In the genomic region with DNA sequence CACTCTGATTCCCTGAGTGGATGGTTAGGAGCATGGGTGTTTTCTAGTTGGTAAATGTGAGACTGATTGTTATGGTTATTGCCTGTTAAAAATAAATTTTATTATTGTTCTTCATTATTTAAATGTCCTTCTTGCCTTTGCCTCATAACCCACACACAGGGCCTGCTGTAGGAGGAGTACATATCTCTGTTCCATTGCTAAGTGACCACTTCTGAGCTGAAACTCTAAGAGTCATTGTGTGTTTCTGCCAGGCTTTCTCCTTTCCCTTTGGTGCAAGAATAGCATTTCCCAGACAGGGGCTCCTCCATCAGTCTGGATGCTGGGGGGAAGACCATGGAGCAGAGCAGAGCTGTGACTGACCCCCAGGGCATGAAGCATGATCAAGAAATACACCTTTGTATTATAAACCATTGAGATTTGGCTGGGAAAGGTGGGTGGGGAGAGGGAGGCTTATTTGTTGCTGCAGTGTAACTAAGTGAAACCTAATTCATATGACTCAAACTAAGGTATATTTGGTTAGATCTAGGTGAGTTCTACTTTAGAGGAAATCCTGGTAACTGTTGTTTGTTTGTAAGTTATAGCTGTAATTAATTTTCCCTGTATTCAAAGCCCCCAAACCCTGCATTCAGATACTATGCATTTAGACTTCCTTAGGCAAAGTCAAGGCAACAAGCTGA, we compare ENCODE assay signal across 2 cellular contexts.
TF ChIP-seq lines count a peak whose summit lies in the region.

No MANE protein-coding gene starts in this region.

TF ChIP-seq in WTC11, 78 proteins besides CTCF, POLR2A, EP300 and RAD21:
- TF ChIP-seq ZNF317 (CRISPR knock-in tag; IDR thresholded peaks at IDR 0.05; ENCODE audit: borderline replicate concordance, low read depth) (no peak), NFE2L1 (CRISPR knock-in tag; IDR thresholded peaks at IDR 0.05) (no peak), SOX15 (CRISPR knock-in tag; IDR thresholded peaks at IDR 0.05) (no peak), EMX1 (CRISPR knock-in tag; IDR thresholded peaks at IDR 0.05) (no peak), ZNF671 (CRISPR knock-in tag; IDR thresholded peaks at IDR 0.05) (no peak), NR1H2 (CRISPR knock-in tag; IDR thresholded peaks at IDR 0.05) (no peak)
- TF ChIP-seq, protein P1, sequence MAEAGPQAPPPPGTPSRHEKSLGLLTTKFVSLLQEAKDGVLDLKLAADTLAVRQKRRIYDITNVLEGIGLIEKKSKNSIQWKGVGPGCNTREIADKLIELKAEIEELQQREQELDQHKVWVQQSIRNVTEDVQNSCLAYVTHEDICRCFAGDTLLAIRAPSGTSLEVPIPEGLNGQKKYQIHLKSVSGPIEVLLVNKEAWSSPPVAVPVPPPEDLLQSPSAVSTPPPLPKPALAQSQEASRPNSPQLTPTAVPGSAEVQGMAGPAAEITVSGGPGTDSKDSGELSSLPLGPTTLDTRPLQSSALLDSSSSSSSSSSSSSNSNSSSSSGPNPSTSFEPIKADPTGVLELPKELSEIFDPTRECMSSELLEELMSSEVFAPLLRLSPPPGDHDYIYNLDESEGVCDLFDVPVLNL (CRISPR knock-in tag; IDR thresholded peaks at IDR 0.05; ENCODE audit: borderline replicate concordance, low read depth), result no peak
- TF ChIP-seq, protein P2, sequence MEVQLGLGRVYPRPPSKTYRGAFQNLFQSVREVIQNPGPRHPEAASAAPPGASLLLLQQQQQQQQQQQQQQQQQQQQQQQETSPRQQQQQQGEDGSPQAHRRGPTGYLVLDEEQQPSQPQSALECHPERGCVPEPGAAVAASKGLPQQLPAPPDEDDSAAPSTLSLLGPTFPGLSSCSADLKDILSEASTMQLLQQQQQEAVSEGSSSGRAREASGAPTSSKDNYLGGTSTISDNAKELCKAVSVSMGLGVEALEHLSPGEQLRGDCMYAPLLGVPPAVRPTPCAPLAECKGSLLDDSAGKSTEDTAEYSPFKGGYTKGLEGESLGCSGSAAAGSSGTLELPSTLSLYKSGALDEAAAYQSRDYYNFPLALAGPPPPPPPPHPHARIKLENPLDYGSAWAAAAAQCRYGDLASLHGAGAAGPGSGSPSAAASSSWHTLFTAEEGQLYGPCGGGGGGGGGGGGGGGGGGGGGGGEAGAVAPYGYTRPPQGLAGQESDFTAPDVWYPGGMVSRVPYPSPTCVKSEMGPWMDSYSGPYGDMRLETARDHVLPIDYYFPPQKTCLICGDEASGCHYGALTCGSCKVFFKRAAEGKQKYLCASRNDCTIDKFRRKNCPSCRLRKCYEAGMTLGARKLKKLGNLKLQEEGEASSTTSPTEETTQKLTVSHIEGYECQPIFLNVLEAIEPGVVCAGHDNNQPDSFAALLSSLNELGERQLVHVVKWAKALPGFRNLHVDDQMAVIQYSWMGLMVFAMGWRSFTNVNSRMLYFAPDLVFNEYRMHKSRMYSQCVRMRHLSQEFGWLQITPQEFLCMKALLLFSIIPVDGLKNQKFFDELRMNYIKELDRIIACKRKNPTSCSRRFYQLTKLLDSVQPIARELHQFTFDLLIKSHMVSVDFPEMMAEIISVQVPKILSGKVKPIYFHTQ (CRISPR knock-in tag; IDR thresholded peaks at IDR 0.05), result no peak
- TF ChIP-seq, protein P3, sequence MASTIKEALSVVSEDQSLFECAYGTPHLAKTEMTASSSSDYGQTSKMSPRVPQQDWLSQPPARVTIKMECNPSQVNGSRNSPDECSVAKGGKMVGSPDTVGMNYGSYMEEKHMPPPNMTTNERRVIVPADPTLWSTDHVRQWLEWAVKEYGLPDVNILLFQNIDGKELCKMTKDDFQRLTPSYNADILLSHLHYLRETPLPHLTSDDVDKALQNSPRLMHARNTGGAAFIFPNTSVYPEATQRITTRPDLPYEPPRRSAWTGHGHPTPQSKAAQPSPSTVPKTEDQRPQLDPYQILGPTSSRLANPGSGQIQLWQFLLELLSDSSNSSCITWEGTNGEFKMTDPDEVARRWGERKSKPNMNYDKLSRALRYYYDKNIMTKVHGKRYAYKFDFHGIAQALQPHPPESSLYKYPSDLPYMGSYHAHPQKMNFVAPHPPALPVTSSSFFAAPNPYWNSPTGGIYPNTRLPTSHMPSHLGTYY (CRISPR knock-in tag; IDR thresholded peaks at IDR 0.05), result no peak

TF ChIP-seq in H1, 55 proteins besides CTCF, POLR2A, EP300 and RAD21 (continued from another document):
- TF ChIP-seq GTF2F1 (IDR thresholded peaks at IDR 0.05; ENCODE audit: borderline replicate concordance, low read depth, low read length) (no peak), MAFK (IDR thresholded peaks at IDR 0.05; ENCODE audit: low read depth, low read length) (no peak), SP1 (IDR thresholded peaks at IDR 0.05; ENCODE audit: low read depth, low read length) (no peak), ASH2L (IDR thresholded peaks at IDR 0.05; ENCODE audit: low read length) (no peak), TCF12 (IDR thresholded peaks at IDR 0.05; ENCODE audit: low read depth, low read length) (no peak), FOSL1 (IDR thresholded peaks at IDR 0.05; ENCODE audit: insufficient read depth, low read depth, low read length) (no peak), BACH1 (IDR thresholded peaks at IDR 0.05; ENCODE audit: low read length) (no peak), SIRT6 (IDR thresholded peaks at IDR 0.05; ENCODE audit: low read length) (no peak), GABPA (IDR thresholded peaks at IDR 0.05; ENCODE audit: borderline replicate concordance, insufficient read depth, low read length) (no peak), CEBPB (IDR thresholded peaks at IDR 0.05; ENCODE audit: low read depth, low read length) (no peak), SP2 (IDR thresholded peaks at IDR 0.05; ENCODE audit: low read length) (no peak), KDM1A (IDR thresholded peaks at IDR 0.05; ENCODE audit: borderline replicate concordance, low read length) (no peak), CHD1 (IDR thresholded peaks at IDR 0.05; ENCODE audit: low read depth, low read length) (no peak), NANOG (IDR thresholded peaks at IDR 0.05; ENCODE audit: insufficient read depth, low read depth, low read length, poor library complexity, severe bottlenecking) (no peak)
- TF ChIP-seq, protein P4, sequence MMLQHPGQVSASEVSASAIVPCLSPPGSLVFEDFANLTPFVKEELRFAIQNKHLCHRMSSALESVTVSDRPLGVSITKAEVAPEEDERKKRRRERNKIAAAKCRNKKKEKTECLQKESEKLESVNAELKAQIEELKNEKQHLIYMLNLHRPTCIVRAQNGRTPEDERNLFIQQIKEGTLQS (IDR thresholded peaks at IDR 0.05; ENCODE audit: insufficient read depth, low read depth, low read length), result no peak
- TF ChIP-seq, protein P5, sequence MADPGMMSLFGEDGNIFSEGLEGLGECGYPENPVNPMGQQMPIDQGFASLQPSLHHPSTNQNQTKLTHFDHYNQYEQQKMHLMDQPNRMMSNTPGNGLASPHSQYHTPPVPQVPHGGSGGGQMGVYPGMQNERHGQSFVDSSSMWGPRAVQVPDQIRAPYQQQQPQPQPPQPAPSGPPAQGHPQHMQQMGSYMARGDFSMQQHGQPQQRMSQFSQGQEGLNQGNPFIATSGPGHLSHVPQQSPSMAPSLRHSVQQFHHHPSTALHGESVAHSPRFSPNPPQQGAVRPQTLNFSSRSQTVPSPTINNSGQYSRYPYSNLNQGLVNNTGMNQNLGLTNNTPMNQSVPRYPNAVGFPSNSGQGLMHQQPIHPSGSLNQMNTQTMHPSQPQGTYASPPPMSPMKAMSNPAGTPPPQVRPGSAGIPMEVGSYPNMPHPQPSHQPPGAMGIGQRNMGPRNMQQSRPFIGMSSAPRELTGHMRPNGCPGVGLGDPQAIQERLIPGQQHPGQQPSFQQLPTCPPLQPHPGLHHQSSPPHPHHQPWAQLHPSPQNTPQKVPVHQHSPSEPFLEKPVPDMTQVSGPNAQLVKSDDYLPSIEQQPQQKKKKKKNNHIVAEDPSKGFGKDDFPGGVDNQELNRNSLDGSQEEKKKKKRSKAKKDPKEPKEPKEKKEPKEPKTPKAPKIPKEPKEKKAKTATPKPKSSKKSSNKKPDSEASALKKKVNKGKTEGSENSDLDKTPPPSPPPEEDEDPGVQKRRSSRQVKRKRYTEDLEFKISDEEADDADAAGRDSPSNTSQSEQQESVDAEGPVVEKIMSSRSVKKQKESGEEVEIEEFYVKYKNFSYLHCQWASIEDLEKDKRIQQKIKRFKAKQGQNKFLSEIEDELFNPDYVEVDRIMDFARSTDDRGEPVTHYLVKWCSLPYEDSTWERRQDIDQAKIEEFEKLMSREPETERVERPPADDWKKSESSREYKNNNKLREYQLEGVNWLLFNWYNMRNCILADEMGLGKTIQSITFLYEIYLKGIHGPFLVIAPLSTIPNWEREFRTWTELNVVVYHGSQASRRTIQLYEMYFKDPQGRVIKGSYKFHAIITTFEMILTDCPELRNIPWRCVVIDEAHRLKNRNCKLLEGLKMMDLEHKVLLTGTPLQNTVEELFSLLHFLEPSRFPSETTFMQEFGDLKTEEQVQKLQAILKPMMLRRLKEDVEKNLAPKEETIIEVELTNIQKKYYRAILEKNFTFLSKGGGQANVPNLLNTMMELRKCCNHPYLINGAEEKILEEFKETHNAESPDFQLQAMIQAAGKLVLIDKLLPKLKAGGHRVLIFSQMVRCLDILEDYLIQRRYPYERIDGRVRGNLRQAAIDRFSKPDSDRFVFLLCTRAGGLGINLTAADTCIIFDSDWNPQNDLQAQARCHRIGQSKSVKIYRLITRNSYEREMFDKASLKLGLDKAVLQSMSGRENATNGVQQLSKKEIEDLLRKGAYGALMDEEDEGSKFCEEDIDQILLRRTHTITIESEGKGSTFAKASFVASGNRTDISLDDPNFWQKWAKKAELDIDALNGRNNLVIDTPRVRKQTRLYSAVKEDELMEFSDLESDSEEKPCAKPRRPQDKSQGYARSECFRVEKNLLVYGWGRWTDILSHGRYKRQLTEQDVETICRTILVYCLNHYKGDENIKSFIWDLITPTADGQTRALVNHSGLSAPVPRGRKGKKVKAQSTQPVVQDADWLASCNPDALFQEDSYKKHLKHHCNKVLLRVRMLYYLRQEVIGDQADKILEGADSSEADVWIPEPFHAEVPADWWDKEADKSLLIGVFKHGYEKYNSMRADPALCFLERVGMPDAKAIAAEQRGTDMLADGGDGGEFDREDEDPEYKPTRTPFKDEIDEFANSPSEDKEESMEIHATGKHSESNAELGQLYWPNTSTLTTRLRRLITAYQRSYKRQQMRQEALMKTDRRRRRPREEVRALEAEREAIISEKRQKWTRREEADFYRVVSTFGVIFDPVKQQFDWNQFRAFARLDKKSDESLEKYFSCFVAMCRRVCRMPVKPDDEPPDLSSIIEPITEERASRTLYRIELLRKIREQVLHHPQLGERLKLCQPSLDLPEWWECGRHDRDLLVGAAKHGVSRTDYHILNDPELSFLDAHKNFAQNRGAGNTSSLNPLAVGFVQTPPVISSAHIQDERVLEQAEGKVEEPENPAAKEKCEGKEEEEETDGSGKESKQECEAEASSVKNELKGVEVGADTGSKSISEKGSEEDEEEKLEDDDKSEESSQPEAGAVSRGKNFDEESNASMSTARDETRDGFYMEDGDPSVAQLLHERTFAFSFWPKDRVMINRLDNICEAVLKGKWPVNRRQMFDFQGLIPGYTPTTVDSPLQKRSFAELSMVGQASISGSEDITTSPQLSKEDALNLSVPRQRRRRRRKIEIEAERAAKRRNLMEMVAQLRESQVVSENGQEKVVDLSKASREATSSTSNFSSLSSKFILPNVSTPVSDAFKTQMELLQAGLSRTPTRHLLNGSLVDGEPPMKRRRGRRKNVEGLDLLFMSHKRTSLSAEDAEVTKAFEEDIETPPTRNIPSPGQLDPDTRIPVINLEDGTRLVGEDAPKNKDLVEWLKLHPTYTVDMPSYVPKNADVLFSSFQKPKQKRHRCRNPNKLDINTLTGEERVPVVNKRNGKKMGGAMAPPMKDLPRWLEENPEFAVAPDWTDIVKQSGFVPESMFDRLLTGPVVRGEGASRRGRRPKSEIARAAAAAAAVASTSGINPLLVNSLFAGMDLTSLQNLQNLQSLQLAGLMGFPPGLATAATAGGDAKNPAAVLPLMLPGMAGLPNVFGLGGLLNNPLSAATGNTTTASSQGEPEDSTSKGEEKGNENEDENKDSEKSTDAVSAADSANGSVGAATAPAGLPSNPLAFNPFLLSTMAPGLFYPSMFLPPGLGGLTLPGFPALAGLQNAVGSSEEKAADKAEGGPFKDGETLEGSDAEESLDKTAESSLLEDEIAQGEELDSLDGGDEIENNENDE (IDR thresholded peaks at IDR 0.05; ENCODE audit: insufficient replicate concordance, low read length), result no peak
- TF ChIP-seq, protein P6, sequence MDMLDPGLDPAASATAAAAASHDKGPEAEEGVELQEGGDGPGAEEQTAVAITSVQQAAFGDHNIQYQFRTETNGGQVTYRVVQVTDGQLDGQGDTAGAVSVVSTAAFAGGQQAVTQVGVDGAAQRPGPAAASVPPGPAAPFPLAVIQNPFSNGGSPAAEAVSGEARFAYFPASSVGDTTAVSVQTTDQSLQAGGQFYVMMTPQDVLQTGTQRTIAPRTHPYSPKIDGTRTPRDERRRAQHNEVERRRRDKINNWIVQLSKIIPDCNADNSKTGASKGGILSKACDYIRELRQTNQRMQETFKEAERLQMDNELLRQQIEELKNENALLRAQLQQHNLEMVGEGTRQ (IDR thresholded peaks at IDR 0.05; ENCODE audit: low read length), result no peak
